Comparison of ENCODE assay signal across 14 cellular contexts in the genomic region with DNA sequence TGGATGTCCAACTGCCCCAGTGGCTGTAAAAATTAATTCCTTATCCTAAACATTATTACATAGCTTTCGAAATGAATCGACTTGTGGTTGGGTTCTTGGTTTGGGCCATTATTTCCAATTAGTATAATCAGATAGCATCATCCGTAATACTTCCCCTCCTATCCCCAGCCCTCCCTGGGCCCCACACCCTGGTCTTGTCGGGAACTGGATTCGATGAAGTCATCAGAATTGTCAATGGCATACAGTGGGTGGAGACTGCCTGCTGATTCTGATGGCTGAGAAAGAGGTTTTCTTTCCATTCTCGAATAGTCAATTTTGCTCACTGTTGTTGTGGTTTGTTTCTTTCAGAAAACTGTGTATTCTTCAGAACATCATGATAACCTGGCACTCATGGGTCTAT.
"Had no signal": no experiment of that assay in that cellular context is flagged by ENCODE, and none has a peak within 500 bp of the region (broad histone marks: within the 10 kb centered on the region; RNA-seq: fewer than 3 reads in every experiment).

No MANE protein-coding gene starts in this region.

- DNase-seq: activated CD4-positive, alpha-beta T cell treated with anti-CD3 and anti-CD28 coated beads for 4 hours; gastrocnemius medialis; left lung; natural killer cell; substantia nigra; T1000; transverse colon; WERI-Rb-1 had no signal

- H3K4me1 ChIP-seq: gastrocnemius medialis, left lung, right atrium auricular region, transverse colon had no signal

- ATAC-seq: gastrocnemius medialis; left lung; stimulated activated effector memory CD8-positive, alpha-beta T cell treated with anti-CD3 and anti-CD28 coated beads, Interleukin-12 subunit alpha, Interleukin-12 subunit beta, amount 100 ng/mL, for 72 hours had no signal

- H3K36me3 ChIP-seq: cardiac muscle cell, gastrocnemius medialis, left lung, right atrium auricular region, transverse colon, WERI-Rb-1 had no signal

- H3K9me3 Mint-ChIP-seq: natural killer cell had no signal

- H3K27ac ChIP-seq: cardiac muscle cell, gastrocnemius medialis, left lung, transverse colon, WERI-Rb-1 had no signal

- H3K4me1 Mint-ChIP-seq: memory B cell; natural killer cell; stimulated activated effector memory CD8-positive, alpha-beta T cell treated with anti-CD3 and anti-CD28 coated beads, Interleukin-12 subunit alpha, Interleukin-12 subunit beta, amount 100 ng/mL, for 72 hours had no signal

- H3K4me3 Mint-ChIP-seq: memory B cell; natural killer cell; stimulated activated effector memory CD8-positive, alpha-beta T cell treated with anti-CD3 and anti-CD28 coated beads, Interleukin-12 subunit alpha, Interleukin-12 subunit beta, amount 100 ng/mL, for 72 hours had no signal

- H3K9me3 ChIP-seq: gastrocnemius medialis, left lung, right atrium auricular region, transverse colon had no signal

- H3K4me2 ChIP-seq: smooth muscle cell had no signal

- H3K27ac Mint-ChIP-seq: activated T-helper 2 cell treated with anti-CD3 and anti-CD28 coated beads, Interferon-gamma antibody, Interleukin-2, Interleukin-4, amounts not matched to agents 10 μg/mL and 5 μg/mL and 100 μg/mL, durations not matched to agents 14 hours and 24 hours and 36 hours; memory B cell; natural killer cell; stimulated activated effector memory CD8-positive, alpha-beta T cell treated with anti-CD3 and anti-CD28 coated beads, Interleukin-12 subunit alpha, Interleukin-12 subunit beta, amount 100 ng/mL, for 72 hours had no signal

- H3K36me3 Mint-ChIP-seq: memory B cell; natural killer cell; stimulated activated effector memory CD8-positive, alpha-beta T cell treated with anti-CD3 and anti-CD28 coated beads, Interleukin-12 subunit alpha, Interleukin-12 subunit beta, amount 100 ng/mL, for 72 hours had no signal

- H3K4me3 ChIP-seq: cardiac muscle cell, gastrocnemius medialis, left lung, right atrium auricular region, smooth muscle cell, transverse colon had no signal

- H3K27me3 ChIP-seq: cardiac muscle cell, gastrocnemius medialis, right atrium auricular region had no signal
